In the genomic region with DNA sequence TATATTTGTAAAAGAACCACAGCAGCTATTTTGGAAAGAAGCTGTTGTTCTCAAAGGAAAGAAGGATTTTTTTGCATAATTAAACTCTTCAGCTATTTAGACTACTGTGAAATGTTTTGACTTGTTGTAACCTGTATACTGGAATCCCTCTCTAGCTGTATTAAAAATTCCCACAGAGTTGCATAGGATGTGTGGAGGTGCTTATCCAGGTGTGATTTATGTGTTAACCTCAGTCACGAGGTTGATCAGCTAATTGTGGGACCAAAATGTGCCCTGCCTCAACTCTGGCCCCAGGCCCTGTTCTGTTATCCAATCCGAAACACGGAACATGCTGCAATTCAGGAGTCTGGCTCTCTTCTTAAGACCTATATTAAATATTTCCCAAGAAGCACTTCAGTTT, we compare ENCODE assay signal across 28 cellular contexts.
DNase-seq lines count a peak whose midpoint lies in the region; ATAC-seq and TF ChIP-seq lines count a peak whose summit lies in the region.
"Had no signal": no experiment of that assay in that cellular context is flagged by ENCODE, and none has a peak within 500 bp of the region (broad histone marks: within the 10 kb centered on the region; RNA-seq: fewer than 3 reads in every experiment).

No MANE protein-coding gene starts in this region.

- CTCF ChIA-PET in activated CD8-positive, alpha-beta memory T cell treated with anti-CD3 and anti-CD28 coated beads, Interleukin-2, amount 10 ng/mL, durations not matched to agents 7 days and 5 days (lab: Charles Lee) = interaction anchor here (0.7 to 1.7 kb wide), 4 partner anchors 9 to 55 kb away, joined by 3 to 8 read pairs (median 3); no protein-coding TSS in a partner anchor

- no peaks in the 10 kb centered on the region for H3K36me3 ChIP-seq in KOPT-K1 (ENCODE audit: insufficient read depth, low read length)
- H3K36me3 ChIP-seq: SJCRH30 had no signal

- H3K36me3 Mint-ChIP-seq in activated CD8-positive, alpha-beta memory T cell treated with anti-CD3 and anti-CD28 coated beads, Interleukin-2, amount 10 ng/mL, durations not matched to agents 7 days and 5 days = peaks cover 6% of the 10 kb centered on the region
- H3K36me3 Mint-ChIP-seq in activated T-helper 1 cell treated with anti-CD3 and anti-CD28 coated beads, Interleukin-12 subunit alpha, Interleukin-12 subunit beta, Interleukin-2, Interleukin-4 antibody, amounts not matched to agents 30 ng/mL and 10 ng/mL and 1 ng/mL, durations not matched to agents 14 hours and 24 hours and 36 hours (ENCODE audit: low read depth) = peaks cover 10% of the 10 kb centered on the region
- H3K36me3 Mint-ChIP-seq: CD8-positive, alpha-beta memory T cell had no signal

- H3K27me3 ChIP-seq in foreskin keratinocyte = peaks cover 9% of the 10 kb centered on the region
- H3K27me3 ChIP-seq: SJCRH30 had no signal

- DNase-seq in activated CD8-positive, alpha-beta memory T cell treated with anti-CD3 and anti-CD28 coated beads, Interleukin-2, amount 10 ng/mL, durations not matched to agents 7 days and 5 days = no peak
- no peak for DNase-seq in activated CD8-positive, alpha-beta memory T cell treated with anti-CD3 and anti-CD28 coated beads, Interleukin-2, amount 50 U/mL, for 48 hours
- DNase-seq in activated T-helper 1 cell treated with anti-CD3 and anti-CD28 coated beads, Interleukin-12 subunit alpha, Interleukin-12 subunit beta, Interleukin-2, Interleukin-4 antibody, amounts not matched to agents 30 ng/mL and 10 ng/mL and 1 ng/mL, durations not matched to agents 14 hours and 24 hours and 36 hours (ENCODE audit: low spot score) = no peak
- DNase-seq in foreskin keratinocyte (peak; percentile 58 to 74), NCI-H1105 (lab: John Stamatoyannopoulos, UW) (no peak)
- DNase-seq: CD8-positive, alpha-beta memory T cell; DMS 273 treated with DMSO at 0.1 percent for 48 hours; DMS79; EL; GDM1; GM23248; H7; Kasumi-1; MV-4-11; NCI-H1105 treated with DMSO at 0.1 percent for 48 hours; NCI-H146; NCI-H1930; NCI-H2107; NCI-H524; NCI-H748 treated with DMSO at 0.1 percent for 48 hours; SJCRH30 had no signal

- intact Hi-C loops in activated T-helper 1 cell treated with anti-CD3 and anti-CD28 coated beads, Interleukin-12 subunit alpha, Interleukin-12 subunit beta, Interleukin-2, Interleukin-4 antibody, amounts not matched to agents 30 ng/mL and 10 ng/mL and 1 ng/mL, durations not matched to agents 14 hours and 24 hours and 36 hours (cut with micrococcal nuclease) = no loop called here

- no peaks in the 10 kb centered on the region for H3K9me3 Mint-ChIP-seq in activated CD8-positive, alpha-beta memory T cell treated with anti-CD3 and anti-CD28 coated beads, Interleukin-2, amount 10 ng/mL, durations not matched to agents 7 days and 5 days (ENCODE audit: low read depth)
- peaks cover 9% of the 10 kb centered on the region for H3K9me3 Mint-ChIP-seq in activated T-helper 1 cell treated with anti-CD3 and anti-CD28 coated beads, Interleukin-12 subunit alpha, Interleukin-12 subunit beta, Interleukin-2, Interleukin-4 antibody, amounts not matched to agents 30 ng/mL and 10 ng/mL and 1 ng/mL, durations not matched to agents 14 hours and 24 hours and 36 hours
- H3K9me3 Mint-ChIP-seq: CD8-positive, alpha-beta memory T cell had no signal

- TF ChIP-seq CTCF in foreskin keratinocyte (conservative IDR thresholded peaks at IDR 0.05) = no peak

- H3K27ac ChIP-seq in KOPT-K1 (ENCODE audit: low read depth, low read length, poor library complexity, severe bottlenecking) = peak overlapping the region; percentile 48
- H3K27ac ChIP-seq in foreskin keratinocyte = no peak overlapping the region
- H3K27ac ChIP-seq: C4-2B, GM23248, SJCRH30 had no signal

- H3K27me3 Mint-ChIP-seq in activated CD8-positive, alpha-beta memory T cell treated with anti-CD3 and anti-CD28 coated beads, Interleukin-2, amount 10 ng/mL, durations not matched to agents 7 days and 5 days = no peaks in the 10 kb centered on the region
- no peaks in the 10 kb centered on the region for H3K27me3 Mint-ChIP-seq in activated T-helper 1 cell treated with anti-CD3 and anti-CD28 coated beads, Interleukin-12 subunit alpha, Interleukin-12 subunit beta, Interleukin-2, Interleukin-4 antibody, amounts not matched to agents 30 ng/mL and 10 ng/mL and 1 ng/mL, durations not matched to agents 14 hours and 24 hours and 36 hours (ENCODE audit: insufficient read depth)

- no peak overlapping the region for H3K4me3 Mint-ChIP-seq in activated CD8-positive, alpha-beta memory T cell treated with anti-CD3 and anti-CD28 coated beads, Interleukin-2, amount 10 ng/mL, durations not matched to agents 7 days and 5 days
- H3K4me3 Mint-ChIP-seq in activated T-helper 1 cell treated with anti-CD3 and anti-CD28 coated beads, Interleukin-12 subunit alpha, Interleukin-12 subunit beta, Interleukin-2, Interleukin-4 antibody, amounts not matched to agents 30 ng/mL and 10 ng/mL and 1 ng/mL, durations not matched to agents 14 hours and 24 hours and 36 hours = no peak overlapping the region
- H3K4me3 Mint-ChIP-seq: B cell; CD8-positive, alpha-beta memory T cell had no signal

- H3K4me1 ChIP-seq in foreskin keratinocyte = peaks cover 5% of the 10 kb centered on the region
- H3K4me1 ChIP-seq: SJCRH30 had no signal

- no peaks in the 10 kb centered on the region for H3K9me3 ChIP-seq in KOPT-K1 (ENCODE audit: insufficient read depth, low read length, poor library complexity, severe bottlenecking)
- H3K9me3 ChIP-seq: SJCRH30 had no signal

- no peak for ATAC-seq in activated CD8-positive, alpha-beta memory T cell treated with anti-CD3 and anti-CD28 coated beads, Interleukin-2, amount 10 ng/mL, durations not matched to agents 7 days and 5 days
- ATAC-seq in foreskin keratinocyte = peak; percentile 19
- ATAC-seq in GM21723 (IDR thresholded peaks at IDR 0.05; ENCODE audit: unreplicated experiment) = no peak
- ATAC-seq: GM12878, Right ventricle myocardium inferior, SK-N-SH treated with all-trans-retinoic acid at 6 μM for 48 hours had no signal

- peaks cover 56% of the 10 kb centered on the region for H3K4me1 Mint-ChIP-seq in activated CD8-positive, alpha-beta memory T cell treated with anti-CD3 and anti-CD28 coated beads, Interleukin-2, amount 10 ng/mL, durations not matched to agents 7 days and 5 days
- H3K4me1 Mint-ChIP-seq in activated T-helper 1 cell treated with anti-CD3 and anti-CD28 coated beads, Interleukin-12 subunit alpha, Interleukin-12 subunit beta, Interleukin-2, Interleukin-4 antibody, amounts not matched to agents 30 ng/mL and 10 ng/mL and 1 ng/mL, durations not matched to agents 14 hours and 24 hours and 36 hours (ENCODE audit: low read depth) = peaks cover 76% of the 10 kb centered on the region
- H3K4me1 Mint-ChIP-seq: B cell had no signal

- H3K27ac Mint-ChIP-seq in activated CD8-positive, alpha-beta memory T cell treated with anti-CD3 and anti-CD28 coated beads, Interleukin-2, amount 10 ng/mL, durations not matched to agents 7 days and 5 days = peak overlapping the region; percentile 10
- peak overlapping the region; percentile 36 for H3K27ac Mint-ChIP-seq in activated T-helper 1 cell treated with anti-CD3 and anti-CD28 coated beads, Interleukin-12 subunit alpha, Interleukin-12 subunit beta, Interleukin-2, Interleukin-4 antibody, amounts not matched to agents 30 ng/mL and 10 ng/mL and 1 ng/mL, durations not matched to agents 14 hours and 24 hours and 36 hours
- H3K27ac Mint-ChIP-seq: B cell had no signal

Comparison
In these comparisons a context has a peak if more than half of its experiments do, and no peak if none do; other contexts are left out.
1. DNase-seq: peak in foreskin keratinocyte (2 of 2); none in activated CD8-positive, alpha-beta memory T cell treated with anti-CD3 and anti-CD28 coated beads, Interleukin-2, amount 10 ng/mL, durations not matched to agents 7 days and 5 days (single experiment), activated CD8-positive, alpha-beta memory T cell treated with anti-CD3 and anti-CD28 coated beads, Interleukin-2, amount 50 U/mL, for 48 hours (single experiment), activated T-helper 1 cell treated with anti-CD3 and anti-CD28 coated beads, Interleukin-12 subunit alpha, Interleukin-12 subunit beta, Interleukin-2, Interleukin-4 antibody, amounts not matched to agents 30 ng/mL and 10 ng/mL and 1 ng/mL, durations not matched to agents 14 hours and 24 hours and 36 hours (single experiment) and NCI-H1105 (single experiment).